In the genomic region with DNA sequence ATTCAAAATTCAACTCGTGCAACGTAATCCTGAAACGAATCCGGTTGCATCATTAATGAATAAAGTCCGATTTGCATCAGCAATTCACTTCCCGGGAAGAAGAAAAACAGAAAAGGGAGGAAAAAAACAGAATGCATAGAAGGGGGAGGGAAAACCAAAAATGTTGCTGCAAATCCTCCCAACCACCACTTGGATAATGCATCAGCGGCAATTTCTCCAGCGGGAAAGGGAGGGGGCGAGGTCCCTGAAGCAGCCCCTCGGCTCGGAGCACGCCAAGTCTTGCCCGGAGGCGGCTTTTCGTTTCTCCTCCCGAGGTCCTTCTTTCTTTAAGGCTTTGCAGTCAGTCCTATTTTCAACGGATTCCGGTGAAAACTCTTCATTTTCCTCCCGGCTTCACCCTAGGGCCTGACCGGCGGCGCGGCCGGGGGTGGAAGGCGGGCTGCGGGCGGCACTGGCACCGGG, we compare ENCODE assay signal across 8 cellular contexts. TPM values are rescaled to one million over a fixed set of nuclear protein-coding genes. Genes with fewer than 3 reads are reported as not detected.
DNase-seq lines count a peak whose midpoint lies in the region; ATAC-seq, FAIRE-seq and TF ChIP-seq lines count a peak whose summit lies in the region.

No MANE protein-coding gene starts in this region.

- intact Hi-C loops in posterior vena cava (cut with DNase I) = loop anchor here in 1 of 2 donors (10.0 kb wide), 1 partner anchor 83 kb away; no protein-coding TSS in a partner anchor

- H3K4me2 ChIP-seq in astrocyte (ENCODE audit: low read length) = peak overlapping the region; percentile 89

- no peaks in the 10 kb centered on the region for H3K27me3 ChIP-seq in astrocyte (ENCODE audit: insufficient read depth, low read length)

- H3K27ac Mint-ChIP-seq in astrocyte (ENCODE audit: unreplicated experiment) = peak overlapping the region; percentile 50

- FAIRE-seq in astrocyte (lab: Jason Lieb, UNC) = no peak

- peaks cover 3% of the 10 kb centered on the region for H3K4me1 Mint-ChIP-seq in astrocyte (ENCODE audit: low read depth, unreplicated experiment)

- no peaks in the 10 kb centered on the region for H3K36me3 Mint-ChIP-seq in astrocyte (ENCODE audit: low read depth, unreplicated experiment)

- H3K4me3 Mint-ChIP-seq in astrocyte (ENCODE audit: unreplicated experiment) = peak overlapping the region; percentile 94

- peak overlapping the region; percentile 86 for H3K9ac ChIP-seq in astrocyte (ENCODE audit: low read length)

- H3K9me3 ChIP-seq in astrocyte (ENCODE audit: insufficient read depth, low read depth, low read length) = no peaks in the 10 kb centered on the region

- DNase-seq in AG10803 (ENCODE audit: low read depth) = peak; percentile 60
- peak; percentile 41 for DNase-seq in GM20000 (ENCODE audit: low spot score)
- DNase-seq in NCI-H460 (ENCODE audit: extremely low read depth, low read depth) = peak; percentile 65
- peak; percentile 49 for DNase-seq in astrocyte (ENCODE audit: low read depth)
- peak; percentile 64 for DNase-seq in hepatic stellate cell (ENCODE audit: low spot score)
- peak; percentile 82 for DNase-seq in posterior vena cava (ENCODE audit: low spot score)
- no peak for DNase-seq in T-helper 9 cell

- no peaks in the 10 kb centered on the region for H3K36me3 ChIP-seq in astrocyte (ENCODE audit: insufficient read depth, low read length)

- H3K4me3 ChIP-seq in AG10803 (ENCODE audit: low read length) (peak overlapping the region; percentile 78), astrocyte (ENCODE audit: insufficient read depth, low read depth, low read length) (peak overlapping the region; percentile 86)

- H3K4me1 ChIP-seq in astrocyte (ENCODE audit: insufficient read depth, low read length) = no peaks in the 10 kb centered on the region

- peaks cover 31% of the 10 kb centered on the region for H4K20me1 ChIP-seq in astrocyte (ENCODE audit: insufficient read depth, low read length)

- TF ChIP-seq CTCF in AG10803 (conservative IDR thresholded peaks at IDR 0.05; ENCODE audit: low read length) = peak; percentile 49
- TF ChIP-seq CTCF in GM20000 (IDR thresholded peaks at IDR 0.05; ENCODE audit: extremely low read depth, missing control alignments) = no peak
- TF ChIP-seq CTCF in astrocyte (IDR thresholded peaks at IDR 0.05; ENCODE audit: insufficient read depth, low read depth, low read length) = peak; percentile 25

- H3K9me3 Mint-ChIP-seq in astrocyte (ENCODE audit: unreplicated experiment) = peaks cover 2% of the 10 kb centered on the region

- H2AFZ ChIP-seq in astrocyte (ENCODE audit: low read depth, low read length) = peak overlapping the region; percentile 67

- peaks cover 51% of the 10 kb centered on the region for H3K79me2 ChIP-seq in astrocyte (ENCODE audit: insufficient read depth, low read length)

- no peak for ATAC-seq in activated CD4-positive, CD25-positive, alpha-beta regulatory T cell treated with anti-CD3 and anti-CD28 coated beads, Interleukin-2, amount 50 U/mL, for 24 hours

- H3K27ac ChIP-seq in astrocyte (ENCODE audit: low read depth, low read length) = peak overlapping the region; percentile 80

- H3K27me3 Mint-ChIP-seq in astrocyte (ENCODE audit: low read depth, unreplicated experiment) = no peaks in the 10 kb centered on the region

RNA-seq across cellular contexts. Expression of gene CDC42BPA, which starts 0.7 kb away (rescaled TPM):
- 67.7 and 77.7 TPM in 2 replicates for total RNA-seq in NCI-H460 (2014; rRNA removed; shearing (Covaris generic))
- polyA plus RNA-seq in NCI-H460 (2014; cell fraction: nucleus; rRNA removed) = 20.9 and 27.3 TPM in 2 replicates
- 31.2 and 34.5 TPM in 2 replicates for total RNA-seq in astrocyte
- 10 to 100 TPM; 47.8 to 56.4 TPM for total RNA-seq in posterior vena cava
